ENCODE assay signal across 20 cellular contexts in genomic region chr6:54813901-54814300, GRCh38. TPM values are rescaled to one million over a fixed set of nuclear protein-coding genes. Genes with fewer than 3 reads are reported as not detected.
DNase-seq lines count a peak whose midpoint lies in the region; ATAC-seq and TF ChIP-seq lines count a peak whose summit lies in the region.
"Had no signal": no experiment of that assay in that cellular context is flagged by ENCODE, and none has a peak within 500 bp of the region (broad histone marks: within the 10 kb centered on the region; RNA-seq: fewer than 3 reads in every experiment).

No MANE protein-coding gene starts in this region.

- CTCF ChIA-PET in PC-9 (lab: Charles Lee) = no interaction called here

- no peaks in the 10 kb centered on the region for H4K20me1 ChIP-seq in PC-9 (ENCODE audit: insufficient read depth)

- intact Hi-C loops in PC-9 (cut with micrococcal nuclease; ENCODE audit: unreplicated experiment) = no loop called here

- H3K27me3 ChIP-seq in PC-9 (ENCODE audit: insufficient read depth, low read depth) = no peaks in the 10 kb centered on the region
- H3K27me3 ChIP-seq: body of pancreas, stomach, transverse colon had no signal

- peak overlapping the region; percentile 59; the same call in 1 of the 2 replicates for H2AFZ ChIP-seq in PC-9

- no peak overlapping the region for H3K4me3 ChIP-seq in PC-9
- H3K4me3 ChIP-seq: body of pancreas, HAP-1, stomach, transverse colon had no signal

- no peak overlapping the region for H3K27ac ChIP-seq in PC-9
- H3K27ac ChIP-seq: body of pancreas, stomach, transverse colon had no signal

- TF ChIP-seq CTCF in PC-9 (conservative IDR thresholded peaks at IDR 0.05) = no peak

- DNase-seq in DMS79 treated with DMSO at 0.1 percent for 48 hours (lab: John Stamatoyannopoulos, UW) (peak; percentile 87), NCI-H1436 (lab: John Stamatoyannopoulos, UW) (peak; percentile 90), PC-9 (no peak), foreskin melanocyte (peak; percentile 32), NCI-H2029 (lab: John Stamatoyannopoulos, UW) (no peak), NCI-H510A treated with DMSO at 0.1 percent for 48 hours (lab: John Stamatoyannopoulos, UW) (no peak)
- DNase-seq in stimulated activated CD8-positive, alpha-beta memory T cell treated with anti-CD3 and anti-CD28 coated beads, Interleukin-4, amount 100 ng/mL, for 48 hours = no peak
- DNase-seq: activated CD4-positive, alpha-beta T cell treated with anti-CD3 and anti-CD28 coated beads for 36 hours; activated naive CD8-positive, alpha-beta T cell treated with anti-CD3 and anti-CD28 coated beads for 36 hours; body of pancreas; CD4-positive, alpha-beta T cell; immature natural killer cell; Right ventricle myocardium superior; stimulated activated CD4-positive, alpha-beta T cell treated with anti-CD3 and anti-CD28 coated beads, Interleukin-4, amount 100 ng/mL, for 4 hours; stomach; T-helper 1 cell; transverse colon had no signal

- H3K79me2 ChIP-seq in PC-9 (ENCODE audit: low read depth) = no peaks in the 10 kb centered on the region

- H3F3A ChIP-seq in PC-9 (ENCODE audit: insufficient read depth, low read depth) = no peaks in the 10 kb centered on the region

- no peaks in the 10 kb centered on the region for H3K9me2 ChIP-seq in PC-9 (ENCODE audit: insufficient read depth)

- H3K36me3 ChIP-seq in PC-9 (ENCODE audit: low read depth) = no peaks in the 10 kb centered on the region
- H3K36me3 ChIP-seq: HAP-1, stomach, transverse colon had no signal

- ATAC-seq in HG03045 (IDR thresholded peaks at IDR 0.05; ENCODE audit: unreplicated experiment) = no peak
- ATAC-seq: activated CD4-positive, alpha-beta T cell treated with anti-CD3 and anti-CD28 coated beads for 36 hours; activated T-helper 17 cell treated with anti-CD3 and anti-CD28 coated beads, Interleukin-2, amount 50 U/mL, for 72 hours; body of pancreas had no signal

- no peaks in the 10 kb centered on the region for H3K9me3 ChIP-seq in PC-9 (ENCODE audit: insufficient read depth, low read depth)
- H3K9me3 ChIP-seq: body of pancreas, HAP-1 had no signal

- BruUV-seq in PC-9 (replicated peaks; lab: Mats Ljungman, UMichigan) = no TSS peak

- POLR2A ChIA-PET in PC-9 (lab: Charles Lee; ENCODE audit: unreplicated experiment) = no interaction called here

- H3K4me1 ChIP-seq in PC-9 (replicated peaks; ENCODE audit: insufficient read depth) = no peaks in the 10 kb centered on the region
- H3K4me1 ChIP-seq: body of pancreas, stomach, transverse colon had no signal

- no peak overlapping the region for H3K4me2 ChIP-seq in PC-9

RNA-seq across cellular contexts. Expression of gene FAM83B, which starts 32.7 kb away (rescaled TPM):
- total RNA-seq in PC-9 (2021) = 10.1 and 15.6 TPM in 2 replicates
- total RNA-seq: activated CD4-positive, alpha-beta T cell treated with anti-CD3 and anti-CD28 coated beads for 36 hours; activated naive CD8-positive, alpha-beta T cell treated with anti-CD3 and anti-CD28 coated beads for 36 hours; activated T-helper 17 cell treated with anti-CD3 and anti-CD28 coated beads, Interleukin-2, amount 50 U/mL, for 72 hours; CD4-positive, alpha-beta T cell had no signal

Comparison
In these comparisons a context has a peak if more than half of its experiments do, and no peak if none do; other contexts are left out.
1. DNase-seq: peak in DMS79 treated with DMSO at 0.1 percent for 48 hours (single experiment), NCI-H1436 (single experiment) and foreskin melanocyte (single experiment); none in PC-9 (0 of 2), stimulated activated CD8-positive, alpha-beta memory T cell treated with anti-CD3 and anti-CD28 coated beads, Interleukin-4, amount 100 ng/mL, for 48 hours (single experiment), NCI-H2029 (single experiment) and NCI-H510A treated with DMSO at 0.1 percent for 48 hours (single experiment).